ENCODE assay signal across 8 cellular contexts in the genomic region with DNA sequence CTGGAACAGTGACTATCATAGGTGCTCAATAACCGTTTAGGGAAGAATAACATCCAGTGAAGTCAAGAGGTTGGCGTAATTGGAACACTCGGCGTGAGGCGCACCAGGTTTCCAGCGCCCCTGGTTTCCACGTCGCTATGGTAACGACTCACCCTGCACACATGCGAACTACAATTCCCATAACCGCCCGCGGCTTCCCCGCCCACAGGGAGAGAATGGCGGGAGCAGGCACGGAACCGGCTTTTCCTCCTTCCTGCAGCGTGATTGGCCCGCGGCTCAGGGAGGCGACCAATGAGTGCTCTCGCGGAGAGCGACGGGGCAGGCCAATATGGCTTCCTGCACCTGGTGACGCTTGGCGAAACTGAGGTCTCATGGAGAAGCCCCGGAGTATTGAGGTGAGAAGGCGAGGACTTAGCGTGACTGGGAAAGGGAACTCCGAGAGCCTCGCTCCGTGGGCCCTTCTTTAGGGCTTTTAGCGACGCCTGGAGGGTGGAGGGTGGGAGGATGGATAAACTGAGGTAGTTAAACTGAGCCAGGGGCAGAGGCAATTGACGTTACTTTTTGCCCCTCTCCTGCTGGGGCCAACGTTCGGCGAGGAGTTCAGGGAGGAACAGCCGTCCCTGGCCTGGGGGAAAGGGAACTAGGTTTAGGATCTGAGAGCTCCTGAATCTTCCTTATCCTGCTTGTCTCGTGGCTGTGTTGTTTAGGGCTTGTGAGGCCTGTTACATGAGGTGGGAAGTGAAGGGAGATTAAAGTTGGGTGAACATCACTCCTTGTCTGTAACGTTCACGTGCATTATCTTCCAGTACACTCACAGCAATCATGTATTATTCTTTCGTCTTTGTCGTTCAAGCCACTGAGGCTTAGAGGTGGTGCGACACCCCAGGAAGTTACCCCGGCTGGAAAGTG. TPM values are rescaled to one million over a fixed set of nuclear protein-coding genes. Genes with fewer than 3 reads are reported as not detected.
DNase-seq lines count a peak whose midpoint lies in the region; ATAC-seq and TF ChIP-seq lines count a peak whose summit lies in the region.

A gene (plus strand): TSS at position 321 of the 909 bp plus-strand sequence. CDS start 51 bp downstream, at position 372.

- H3K4me3 ChIP-seq in ACC112 (ENCODE audit: low read depth, low read length), result peak within 1 kb of the TSS; percentile 95
- H3K4me3 ChIP-seq in breast epithelium, result peak within 1 kb of the TSS; percentile 80 to 86 (median 86)
- peak within 1 kb of the TSS; percentile 92 for H3K4me3 ChIP-seq in iPS-18c (ENCODE audit: insufficient read depth, low read depth, low read length)
- peak within 1 kb of the TSS; percentile 97 to 100 (median 99) for H3K4me3 ChIP-seq in skeletal muscle tissue (ENCODE audit: low read length in 3 of 3)

- TF ChIP-seq CTCF in VCaP (conservative IDR thresholded peaks at IDR 0.05) (no peak), breast epithelium (IDR thresholded peaks at IDR 0.05) (no peak)

- no peaks in the 10 kb centered on the region for H3K27me3 ChIP-seq in ACC112 (ENCODE audit: insufficient read depth, low read length)
- no peaks in the 10 kb centered on the region for H3K27me3 ChIP-seq in breast epithelium
- peaks cover 0 to 2% (median 0%) of the 10 kb centered on the region in 3 donors for H3K27me3 ChIP-seq in skeletal muscle tissue (ENCODE audit: control insufficient read depth in 3 of 3, insufficient read depth in 3 of 3, low read length in 3 of 3)

- ATAC-seq in GM18870 (IDR thresholded peaks at IDR 0.05; ENCODE audit: unreplicated experiment) (peak; percentile 93), HG03135 (IDR thresholded peaks at IDR 0.05; ENCODE audit: unreplicated experiment) (peak; percentile 96)

- peak within 1 kb of the TSS; percentile 84 to 97 (median 92) for H3K9ac ChIP-seq in skeletal muscle tissue (ENCODE audit: low read depth in 1 of 3, low read length in 3 of 3)

- H3K4me1 ChIP-seq in ACC112 (ENCODE audit: control insufficient read depth, insufficient read depth, low read length, unreplicated experiment) (no peaks in the 10 kb centered on the region), breast epithelium (no peaks in the 10 kb centered on the region), skeletal muscle tissue (ENCODE audit: control insufficient read depth in 3 of 3, insufficient read depth in 3 of 3, low read length in 3 of 3) (peaks cover 6 to 11% (median 8%) of the 10 kb centered on the region in 3 donors)

- H3K27ac ChIP-seq in ACC112 (ENCODE audit: low read depth, low read length), result peak within 1 kb of the TSS; percentile 49; the same call in 1 of the 2 replicates
- H3K27ac ChIP-seq in VCaP, result peak within 1 kb of the TSS; percentile 76; the same call in 1 of the 2 replicates
- peak within 1 kb of the TSS; percentile 61 to 75 for H3K27ac ChIP-seq in breast epithelium
- H3K27ac ChIP-seq in skeletal muscle tissue (ENCODE audit: low read depth, low read length), result peak within 1 kb of the TSS; percentile 69

- H3K36me3 ChIP-seq in ACC112 (ENCODE audit: insufficient read depth, low read length), result no peaks in the 10 kb centered on the region; the same call in 1 of the 2 replicates
- H3K36me3 ChIP-seq in breast epithelium, result no peaks in the 10 kb centered on the region
- H3K36me3 ChIP-seq in skeletal muscle tissue (ENCODE audit: control insufficient read depth in 3 of 3, insufficient read depth in 3 of 3, low read length in 3 of 3), result peaks cover 4 to 11% (median 4%) of the 10 kb centered on the region in 3 donors

- peak; percentile 32 for TF ChIP-seq POLR2A in breast epithelium (IDR thresholded peaks at IDR 0.05)

- H2AFZ ChIP-seq in ACC112 (ENCODE audit: low read length, unreplicated experiment), result peak within 1 kb of the TSS; percentile 82

- H3K9me3 ChIP-seq in breast epithelium, result no peaks in the 10 kb centered on the region
- H3K9me3 ChIP-seq in iPS-18c (ENCODE audit: control insufficient read depth, insufficient read depth, low read length), result no peaks in the 10 kb centered on the region
- H3K9me3 ChIP-seq in skeletal muscle tissue (ENCODE audit: control insufficient read depth in 3 of 3, low read length in 3 of 3), result no peaks in the 10 kb centered on the region

- peak; percentile 95 for DNase-seq in NCI-H2196 treated with DMSO at 0.1 percent for 48 hours (lab: John Stamatoyannopoulos, UW; ENCODE audit: unreplicated experiment)
- DNase-seq in breast epithelium (ENCODE audit: low spot score in 2 of 2), result peak; percentile 97 to 98

- peaks cover 13% of the 10 kb centered on the region for H3K79me2 ChIP-seq in ACC112 (ENCODE audit: control insufficient read depth, insufficient read depth, low read length, unreplicated experiment)

- intact Hi-C loops in breast epithelium (cut with DNase I; ENCODE audit: low total_unique reads), result no loop called here

RNA-seq across cellular contexts. Expression of the gene that starts here (rescaled TPM):
- total RNA-seq in breast epithelium (10 to 100 TPM; 13.1 to 22.5 (median 17.0) TPM), skeletal muscle tissue (9.4 TPM)

Comparison
In these comparisons a context has a peak if more than half of its experiments do, and no peak if none do; other contexts are left out.
1. Peak in every context shown above with its lines: DNase-seq, ATAC-seq, H3K4me3 ChIP-seq and H3K27ac ChIP-seq.